In the genomic region with DNA sequence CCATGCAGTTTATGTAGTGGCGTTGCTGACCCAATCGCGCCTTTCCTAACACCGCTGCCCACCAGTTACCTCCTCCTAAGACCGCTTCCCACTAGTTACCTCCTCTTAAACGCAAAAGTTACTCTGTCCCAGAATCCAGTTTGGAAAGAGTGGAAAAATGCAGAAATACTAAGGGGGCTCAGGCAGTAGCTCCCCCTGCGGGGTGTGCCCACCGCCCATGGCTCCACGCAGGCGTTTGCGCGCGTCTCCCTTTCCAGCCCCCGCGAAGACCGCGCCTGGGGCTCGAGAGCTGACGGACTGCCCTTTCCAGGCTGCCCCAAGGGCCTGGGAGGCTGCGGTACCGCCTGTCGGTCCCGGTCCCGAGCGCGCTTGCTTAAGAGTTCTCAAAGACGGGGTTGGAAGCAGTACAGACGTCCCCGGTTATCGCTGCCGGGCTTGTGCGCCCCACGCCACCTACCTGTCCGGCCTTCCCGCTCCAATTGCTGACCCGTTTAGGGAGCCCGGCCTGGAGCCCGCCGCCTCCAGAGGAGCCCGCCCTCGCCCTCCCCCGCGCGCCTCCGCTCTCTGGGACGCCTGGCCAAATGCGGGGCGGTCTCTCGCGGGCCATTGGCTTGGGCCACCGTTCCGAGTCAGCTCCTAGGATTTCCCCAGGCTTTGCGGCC, we compare ENCODE assay signal across 1 cellular context.
TF ChIP-seq lines count a peak whose summit lies in the region.

No MANE protein-coding gene starts in this region.

TF ChIP-seq in WTC11, 78 proteins besides CTCF, POLR2A, EP300 and RAD21 (continued from another document):
- TF ChIP-seq PRDM15 (CRISPR knock-in tag; IDR thresholded peaks at IDR 0.05) (no peak), FOXP4 (CRISPR knock-in tag; IDR thresholded peaks at IDR 0.05) (no peak), HMGA2 (CRISPR knock-in tag; IDR thresholded peaks at IDR 0.05) (no peak), TEAD4 (CRISPR knock-in tag; IDR thresholded peaks at IDR 0.05) (no peak), MXD4 (CRISPR knock-in tag; IDR thresholded peaks at IDR 0.05; ENCODE audit: borderline replicate concordance) (no peak), USF2 (CRISPR knock-in tag; IDR thresholded peaks at IDR 0.05) (no peak), IRF1 (CRISPR knock-in tag; IDR thresholded peaks at IDR 0.05) (no peak), NR1H2 (CRISPR knock-in tag; IDR thresholded peaks at IDR 0.05) (no peak), CREB1 (CRISPR knock-in tag; IDR thresholded peaks at IDR 0.05) (no peak), SMAD3 (CRISPR knock-in tag; IDR thresholded peaks at IDR 0.05; ENCODE audit: borderline replicate concordance) (no peak), GABPB1 (CRISPR knock-in tag; IDR thresholded peaks at IDR 0.05) (no peak), KAT7 (CRISPR knock-in tag; IDR thresholded peaks at IDR 0.05; ENCODE audit: borderline replicate concordance) (no peak)
- TF ChIP-seq, protein P1, sequence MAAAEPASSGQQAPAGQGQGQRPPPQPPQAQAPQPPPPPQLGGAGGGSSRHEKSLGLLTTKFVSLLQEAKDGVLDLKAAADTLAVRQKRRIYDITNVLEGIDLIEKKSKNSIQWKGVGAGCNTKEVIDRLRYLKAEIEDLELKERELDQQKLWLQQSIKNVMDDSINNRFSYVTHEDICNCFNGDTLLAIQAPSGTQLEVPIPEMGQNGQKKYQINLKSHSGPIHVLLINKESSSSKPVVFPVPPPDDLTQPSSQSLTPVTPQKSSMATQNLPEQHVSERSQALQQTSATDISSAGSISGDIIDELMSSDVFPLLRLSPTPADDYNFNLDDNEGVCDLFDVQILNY (CRISPR knock-in tag; IDR thresholded peaks at IDR 0.05), result no peak
